In genomic region chr20:46089338-46090094, GRCh38 we compare ENCODE assay signal across 8 cellular contexts. TPM values are rescaled to one million over a fixed set of nuclear protein-coding genes. Genes with fewer than 3 reads are reported as not detected.
A peak's percentile ranks its signal among the peaks of the same experiment; 100 is the strongest.
DNase-seq lines count a peak whose midpoint lies in the region; TF ChIP-seq lines count a peak whose summit lies in the region.

Gene NCOA5 (minus strand): TSS chr20:46089962. CDS start chr20:46079424, 10,538 bp downstream.

- in situ Hi-C loops in G401 (cut with HindIII; ENCODE audit: low sequenced_read_pairs), result no loop called here
- in situ Hi-C loops in HAP-1 (cut with MboI; ENCODE audit: low sequenced_read_pairs), result no loop called here

- no peaks in the 10 kb centered on the region for H3K27me3 Mint-ChIP-seq in neural crest cell (ENCODE audit: low read depth)

- peaks cover 41% of the 10 kb centered on the region for H3K4me1 Mint-ChIP-seq in neural crest cell

- no peaks in the 10 kb centered on the region for H3K36me3 Mint-ChIP-seq in neural crest cell (ENCODE audit: low read depth)

- no peaks in the 10 kb centered on the region for H3K9me3 Mint-ChIP-seq in neural crest cell

- H3K9me3 ChIP-seq in HAP-1 (no peaks in the 10 kb centered on the region), MG63 (no peaks in the 10 kb centered on the region), stomach smooth muscle (ENCODE audit: control insufficient read depth in 2 of 2, low read length in 2 of 2) (no peaks in the 10 kb centered on the region)

- H3K4me3 ChIP-seq in HAP-1 (peak within 1 kb of the TSS; percentile 75), MG63 (peak within 1 kb of the TSS; percentile 96), fibroblast of villous mesenchyme (ENCODE audit: low read depth, low read length) (peak within 1 kb of the TSS; percentile 72), stomach smooth muscle (ENCODE audit: low read length in 2 of 2) (peak within 1 kb of the TSS; percentile 88 to 92)

- H3K4me3 Mint-ChIP-seq in neural crest cell, result peak within 1 kb of the TSS; percentile 92

- DNase-seq in G401 (ENCODE audit: low spot score) (peak; percentile 94), HAP-1 (ENCODE audit: low spot score in 2 of 2) (peak; percentile 84 to 96), MG63 (peak; percentile 99), SHP77 treated with DMSO at 0.1 percent for 48 hours (lab: John Stamatoyannopoulos, UW) (peak; percentile 84), activated gamma-delta T cell (lab: John Stamatoyannopoulos, UW) (peak; percentile 88), fibroblast of villous mesenchyme (ENCODE audit: low read depth) (peak; percentile 96), neural crest cell (ENCODE audit: low read depth, low spot score) (peak; percentile 91)

- peak within 1 kb of the TSS; percentile 92 to 98 for H3K9ac ChIP-seq in stomach smooth muscle (ENCODE audit: low read length in 2 of 2)

- H3K27ac Mint-ChIP-seq in neural crest cell (ENCODE audit: unreplicated experiment), result peak within 1 kb of the TSS; percentile 96

- peak within 1 kb of the TSS; percentile 90 for H3K27ac ChIP-seq in stomach smooth muscle (ENCODE audit: low read length)

- H3K27me3 ChIP-seq in HAP-1 (ENCODE audit: low read depth) (no peaks in the 10 kb centered on the region), MG63 (no peaks in the 10 kb centered on the region), stomach smooth muscle (ENCODE audit: control insufficient read depth in 1 of 2, insufficient read depth in 2 of 2, low read length in 2 of 2) (no peaks in the 10 kb centered on the region)

- TF ChIP-seq CTCF in fibroblast of villous mesenchyme (IDR thresholded peaks at IDR 0.05; ENCODE audit: insufficient read depth, low read depth, low read length) (no peak), neural crest cell (conservative IDR thresholded peaks at IDR 0.05) (no peak)

- H3K4me1 ChIP-seq in HAP-1 (peaks cover 27% of the 10 kb centered on the region), stomach smooth muscle (ENCODE audit: control insufficient read depth, insufficient read depth, low read length) (peaks cover 10% of the 10 kb centered on the region)

- H3K36me3 ChIP-seq in HAP-1 (replicated peaks) (peaks cover 2% of the 10 kb centered on the region; the same call in 1 of the 2 replicates), MG63 (peaks cover 6% of the 10 kb centered on the region; the same call in 1 of the 2 replicates), stomach smooth muscle (ENCODE audit: control insufficient read depth in 2 of 2, insufficient read depth in 2 of 2, low read length in 2 of 2) (no peaks in the 10 kb centered on the region)

RNA-seq across cellular contexts. Expression of gene NCOA5, which starts in this region (rescaled TPM):
- total RNA-seq in G401 (2014; rRNA removed; shearing (Covaris generic)), result 7.4 and 13.7 TPM in 2 replicates
- 9.2 and 24.9 TPM in 2 replicates for total RNA-seq in MG63 (2014; rRNA removed; shearing (Covaris generic); ENCODE audit: low replicate concordance)
- 15.5 and 18.6 TPM in 2 replicates for total RNA-seq in fibroblast of villous mesenchyme
- 65.6 and 69.5 TPM in 2 replicates for total RNA-seq in neural crest cell

Comparison
In these comparisons a context has a peak if more than half of its experiments do, and no peak if none do; other contexts are left out.
1. Peak in every context shown above with its lines: DNase-seq, H3K4me3 ChIP-seq and H3K27ac ChIP-seq.